ENCODE assay signal across 18 cellular contexts in genomic region chr6:149013932-149014331, GRCh38.
A peak's percentile ranks its signal among the peaks of the same experiment; 100 is the strongest.
DNase-seq lines count a peak whose midpoint lies in the region; ATAC-seq and TF ChIP-seq lines count a peak whose summit lies in the region.
"Had no signal": no experiment of that assay in that cellular context is flagged by ENCODE, and none has a peak within 500 bp of the region (broad histone marks: within the 10 kb centered on the region; RNA-seq: fewer than 3 reads in every experiment).

No MANE protein-coding gene starts in this region.

- H3K27ac Mint-ChIP-seq in WTC11, result peak overlapping the region; percentile 97
- H3K27ac Mint-ChIP-seq: activated CD4-positive, alpha-beta memory T cell treated with anti-CD3 and anti-CD28 coated beads for 36 hours; activated naive CD4-positive, alpha-beta T cell treated with anti-CD3 and anti-CD28 coated beads for 36 hours; B cell had no signal

- H3K79me2 ChIP-seq in parathyroid adenoma, result no peaks in the 10 kb centered on the region

- H3K9me3 ChIP-seq in HUES48 (ENCODE audit: control insufficient read depth, insufficient read depth, low read length) (no peaks in the 10 kb centered on the region), iPS-18a (ENCODE audit: control insufficient read depth, low read depth, low read length) (no peaks in the 10 kb centered on the region), parathyroid adenoma (ENCODE audit: control insufficient read depth, low read length) (no peaks in the 10 kb centered on the region)
- H3K9me3 ChIP-seq: ascending aorta, mucosa of descending colon, vagina had no signal

- TF ChIP-seq CTCF in WTC11 (IDR thresholded peaks at IDR 0.05), result no peak
- TF ChIP-seq CTCF in parathyroid adenoma (IDR thresholded peaks at IDR 0.05), result no peak

- H3K27ac ChIP-seq in HUES48 (ENCODE audit: low read depth, low read length) (peak overlapping the region; percentile 95), iPS-18a (ENCODE audit: low read length) (peak overlapping the region; percentile 31), parathyroid adenoma (no peak overlapping the region)
- H3K27ac ChIP-seq: ascending aorta, vagina had no signal

- CTCF ChIA-PET in WTC11 (lab: Charles Lee), result interaction anchor here (0.8 to 1.2 kb wide), 6 partner anchors 12 to 437 kb away, joined by 3 to 6 read pairs (median 4); no protein-coding TSS in a partner anchor

- H3K4me1 ChIP-seq in HUES48 (ENCODE audit: control insufficient read depth, insufficient read depth, low read length), result peaks cover 23% of the 10 kb centered on the region
- H3K4me1 ChIP-seq in iPS-18a (ENCODE audit: control insufficient read depth, low read depth, low read length), result peaks cover 27% of the 10 kb centered on the region
- peaks cover 6% of the 10 kb centered on the region for H3K4me1 ChIP-seq in parathyroid adenoma
- H3K4me1 ChIP-seq: ascending aorta had no signal

- no peaks in the 10 kb centered on the region for H3K9me3 Mint-ChIP-seq in WTC11
- H3K9me3 Mint-ChIP-seq: activated CD4-positive, alpha-beta memory T cell treated with anti-CD3 and anti-CD28 coated beads for 36 hours; activated naive CD4-positive, alpha-beta T cell treated with anti-CD3 and anti-CD28 coated beads for 36 hours had no signal

- H3K36me3 ChIP-seq in HUES48 (ENCODE audit: control insufficient read depth, insufficient read depth, low read length) (peaks cover under 1% of the 10 kb centered on the region; the same call in 1 of the 2 replicates), iPS-18a (ENCODE audit: control insufficient read depth, low read depth, low read length) (no peaks in the 10 kb centered on the region), parathyroid adenoma (ENCODE audit: control insufficient read depth, insufficient read depth, low read length) (no peaks in the 10 kb centered on the region)
- H3K36me3 ChIP-seq: ascending aorta, vagina had no signal

- H3K36me3 Mint-ChIP-seq in WTC11, result peaks cover 24% of the 10 kb centered on the region
- H3K36me3 Mint-ChIP-seq: activated CD4-positive, alpha-beta memory T cell treated with anti-CD3 and anti-CD28 coated beads for 36 hours had no signal

- no peaks in the 10 kb centered on the region for H3K27me3 Mint-ChIP-seq in WTC11 (ENCODE audit: low read depth)
- H3K27me3 Mint-ChIP-seq: activated CD4-positive, alpha-beta memory T cell treated with anti-CD3 and anti-CD28 coated beads for 36 hours; B cell had no signal

- peak overlapping the region; percentile 65 for H2AFZ ChIP-seq in parathyroid adenoma

- DNase-seq in WTC11 (ENCODE audit: low spot score) (no peak), A172 (ENCODE audit: low spot score) (no peak)
- DNase-seq: activated CD4-positive, alpha-beta memory T cell treated with anti-CD3 and anti-CD28 coated beads for 36 hours; activated naive CD4-positive, alpha-beta T cell treated with anti-CD3 and anti-CD28 coated beads for 36 hours; mucosa of descending colon; NCI-H1694 treated with DMSO at 0.1 percent for 48 hours; NCI-H226; nucleus accumbens; RPMI8226; stimulated activated CD4-positive, alpha-beta T cell treated with anti-CD3 and anti-CD28 coated beads, Interleukin-2, amount 100 ng/mL, for 24 hours had no signal

- no peaks in the 10 kb centered on the region for H3K27me3 ChIP-seq in HUES48 (ENCODE audit: control insufficient read depth, insufficient read depth, low read length)
- H3K27me3 ChIP-seq in iPS-18a (ENCODE audit: control insufficient read depth, insufficient read depth, low read length), result no peaks in the 10 kb centered on the region
- H3K27me3 ChIP-seq in parathyroid adenoma (ENCODE audit: control insufficient read depth, insufficient read depth, low read length), result no peaks in the 10 kb centered on the region
- H3K27me3 ChIP-seq: ascending aorta, vagina had no signal

- H3K4me3 Mint-ChIP-seq in WTC11, result no peak overlapping the region
- H3K4me3 Mint-ChIP-seq: activated CD4-positive, alpha-beta memory T cell treated with anti-CD3 and anti-CD28 coated beads for 36 hours; activated naive CD4-positive, alpha-beta T cell treated with anti-CD3 and anti-CD28 coated beads for 36 hours; B cell had no signal

- no peak overlapping the region for H3K4me2 ChIP-seq in parathyroid adenoma (ENCODE audit: low read length)

- POLR2A ChIA-PET in WTC11 (lab: Charles Lee), result no interaction called here

- H3K4me1 Mint-ChIP-seq in WTC11, result peaks cover 75% of the 10 kb centered on the region
- H3K4me1 Mint-ChIP-seq: B cell had no signal

- peak; percentile 8 for ATAC-seq in WTC11
- no peak for ATAC-seq in HG03280 (IDR thresholded peaks at IDR 0.05; ENCODE audit: unreplicated experiment)
- ATAC-seq in GM21423 (IDR thresholded peaks at IDR 0.05; ENCODE audit: unreplicated experiment), result no peak
- ATAC-seq: mucosa of descending colon had no signal

- H3K9ac ChIP-seq in HUES48 (ENCODE audit: low read depth, low read length) (no peak overlapping the region), iPS-18a (ENCODE audit: low read length) (no peak overlapping the region), parathyroid adenoma (no peak overlapping the region)

- no peak overlapping the region for H3K4me3 ChIP-seq in HUES48 (ENCODE audit: low read depth, low read length)
- no peak overlapping the region for H3K4me3 ChIP-seq in iPS-18a (ENCODE audit: low read length)
- no peak overlapping the region for H3K4me3 ChIP-seq in parathyroid adenoma (ENCODE audit: low read depth, low read length)
- H3K4me3 ChIP-seq: ascending aorta, mucosa of descending colon, vagina had no signal

TF ChIP-seq in WTC11, 78 proteins besides CTCF, POLR2A, EP300 and RAD21:
- TF ChIP-seq ZNF512 (CRISPR knock-in tag; IDR thresholded peaks at IDR 0.05; ENCODE audit: borderline replicate concordance) (no peak), NR3C1 (CRISPR knock-in tag; conservative IDR thresholded peaks at IDR 0.05; ENCODE audit: low read depth) (no peak), TEAD1 (CRISPR knock-in tag; IDR thresholded peaks at IDR 0.05) (no peak), FOXK1 (CRISPR knock-in tag; IDR thresholded peaks at IDR 0.05) (no peak), AR (CRISPR knock-in tag; IDR thresholded peaks at IDR 0.05) (no peak), SMAD4 (CRISPR knock-in tag; IDR thresholded peaks at IDR 0.05) (no peak), ZNF416 (CRISPR knock-in tag; IDR thresholded peaks at IDR 0.05) (no peak), IRF1 (CRISPR knock-in tag; IDR thresholded peaks at IDR 0.05) (no peak), OVOL2 (CRISPR knock-in tag; IDR thresholded peaks at IDR 0.05; ENCODE audit: borderline replicate concordance) (no peak), NFYB (CRISPR knock-in tag; conservative IDR thresholded peaks at IDR 0.05; ENCODE audit: low read depth) (no peak), ZNF121 (CRISPR knock-in tag; IDR thresholded peaks at IDR 0.05) (no peak)
- TF ChIP-seq, protein P1, sequence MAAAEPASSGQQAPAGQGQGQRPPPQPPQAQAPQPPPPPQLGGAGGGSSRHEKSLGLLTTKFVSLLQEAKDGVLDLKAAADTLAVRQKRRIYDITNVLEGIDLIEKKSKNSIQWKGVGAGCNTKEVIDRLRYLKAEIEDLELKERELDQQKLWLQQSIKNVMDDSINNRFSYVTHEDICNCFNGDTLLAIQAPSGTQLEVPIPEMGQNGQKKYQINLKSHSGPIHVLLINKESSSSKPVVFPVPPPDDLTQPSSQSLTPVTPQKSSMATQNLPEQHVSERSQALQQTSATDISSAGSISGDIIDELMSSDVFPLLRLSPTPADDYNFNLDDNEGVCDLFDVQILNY (CRISPR knock-in tag; IDR thresholded peaks at IDR 0.05), result no peak
